ENCODE assay signal across 22 cellular contexts in the genomic region with DNA sequence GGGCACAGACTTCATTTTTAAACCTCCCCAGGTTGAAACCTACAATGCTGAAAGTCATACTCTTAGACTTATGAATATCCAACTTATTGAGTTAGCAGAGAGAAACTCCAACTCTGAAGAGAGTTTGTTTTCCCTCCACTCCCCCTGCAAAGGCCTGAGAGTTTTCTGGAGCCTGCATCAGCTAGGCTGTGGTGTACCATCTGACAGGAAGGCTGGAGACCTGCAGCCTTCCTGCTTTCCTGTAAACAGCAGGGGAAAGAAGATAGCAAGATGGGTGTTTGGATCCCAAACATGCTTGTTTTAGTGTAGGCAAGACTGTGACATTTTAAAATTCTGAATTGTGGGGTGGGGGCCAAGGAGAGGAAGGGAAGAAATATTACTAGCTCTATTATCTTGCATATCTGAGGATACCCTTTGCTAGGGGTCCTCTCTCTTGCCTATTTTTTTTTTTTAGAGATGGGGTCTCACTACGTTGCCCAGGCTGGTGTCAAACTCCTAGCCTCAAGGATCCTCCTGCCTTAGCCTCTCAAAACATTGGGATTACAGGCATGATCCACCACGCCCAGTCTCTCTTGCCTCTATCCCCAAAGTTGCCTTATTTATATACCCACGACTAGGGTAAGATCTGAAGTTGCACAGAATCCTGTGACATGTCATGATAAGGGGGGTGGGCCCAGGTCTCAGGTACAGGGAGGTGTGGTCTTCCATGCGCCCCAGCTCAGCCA.
"Had no signal": no experiment of that assay in that cellular context is flagged by ENCODE, and none has a peak within 500 bp of the region (broad histone marks: within the 10 kb centered on the region; RNA-seq: fewer than 3 reads in every experiment).

No MANE protein-coding gene starts in this region.

- ATAC-seq: activated CD8-positive, alpha-beta T cell treated with anti-CD3 and anti-CD28 coated beads for 36 hours; activated naive CD4-positive, alpha-beta T cell treated with anti-CD3 and anti-CD28 coated beads, Interleukin-2, amount 50 U/mL, for 72 hours; activated T-cell treated with anti-CD3 and anti-CD28 coated beads, Interleukin-2, amount 50 U/mL, for 72 hours; gastrocnemius medialis; mucosa of descending colon; natural killer cell treated with Interleukin-12 subunit alpha and Interleukin-12 subunit beta and Interleukin-15 and Interleukin-18, amount 100 ng/mL, for 72 hours; psoas muscle; T-helper 17 cell had no signal

- DNase-seq: activated B cell treated with CpG ODN at 0.5 μM for 24 hours; activated CD4-positive, alpha-beta T cell treated with anti-CD3 and anti-CD28 coated beads, Interleukin-2, amount 50 U/mL, for 1 hour; activated CD8-positive, alpha-beta T cell treated with anti-CD3 and anti-CD28 coated beads for 36 hours; activated naive CD4-positive, alpha-beta T cell; activated T-cell treated with anti-CD3 and anti-CD28 coated beads, Interleukin-2, amount 50 U/mL, for 72 hours; effector CD8-positive, alpha-beta T cell; erythroblast; gastrocnemius medialis; hypothalamus; mesenchymal stem cell; mucosa of descending colon; nucleus accumbens; psoas muscle; spleen; stimulated activated naive CD4-positive, alpha-beta T cell treated with Interleukin-2 at 50 U/mL for 16 hours; T-helper 17 cell; T1000; trophoblast cell had no signal

- H3K9me3 Mint-ChIP-seq: activated B cell treated with CpG ODN at 0.5 μM for 24 hours; activated CD8-positive, alpha-beta T cell treated with anti-CD3 and anti-CD28 coated beads for 36 hours; activated naive CD4-positive, alpha-beta T cell treated with anti-CD3 and anti-CD28 coated beads, Interleukin-2, amount 50 U/mL, for 72 hours; activated T-cell treated with anti-CD3 and anti-CD28 coated beads, Interleukin-2, amount 50 U/mL, for 72 hours; central memory CD8-positive, alpha-beta T cell; dendritic cell treated with granulocyte-macrophage colony-stimulating factor and Interleukin-4, amounts not matched to agents 40 ng/mL and 50 ng/mL, for 4 days; natural killer cell treated with Interleukin-12 subunit alpha and Interleukin-12 subunit beta and Interleukin-15 and Interleukin-18, amount 100 ng/mL, for 72 hours had no signal

- H3K27ac Mint-ChIP-seq: activated B cell treated with CpG ODN at 0.5 μM for 24 hours; activated CD8-positive, alpha-beta T cell treated with anti-CD3 and anti-CD28 coated beads for 36 hours; activated naive CD4-positive, alpha-beta T cell treated with anti-CD3 and anti-CD28 coated beads, Interleukin-2, amount 50 U/mL, for 72 hours; activated T-cell treated with anti-CD3 and anti-CD28 coated beads, Interleukin-2, amount 50 U/mL, for 72 hours; natural killer cell treated with Interleukin-12 subunit alpha and Interleukin-12 subunit beta and Interleukin-15 and Interleukin-18, amount 100 ng/mL, for 72 hours; T-helper 17 cell had no signal

- H3K27me3 Mint-ChIP-seq: activated B cell treated with CpG ODN at 0.5 μM for 24 hours; activated CD8-positive, alpha-beta T cell treated with anti-CD3 and anti-CD28 coated beads for 36 hours; dendritic cell treated with granulocyte-macrophage colony-stimulating factor and Interleukin-4, amounts not matched to agents 40 ng/mL and 50 ng/mL, for 4 days had no signal

- H3K4me1 Mint-ChIP-seq: central memory CD8-positive, alpha-beta T cell had no signal

- H3K4me3 Mint-ChIP-seq: activated B cell treated with CpG ODN at 0.5 μM for 24 hours; activated CD8-positive, alpha-beta T cell treated with anti-CD3 and anti-CD28 coated beads for 36 hours; activated T-cell treated with anti-CD3 and anti-CD28 coated beads, Interleukin-2, amount 50 U/mL, for 72 hours; central memory CD8-positive, alpha-beta T cell; dendritic cell treated with granulocyte-macrophage colony-stimulating factor and Interleukin-4, amounts not matched to agents 40 ng/mL and 50 ng/mL, for 4 days; natural killer cell treated with Interleukin-12 subunit alpha and Interleukin-12 subunit beta and Interleukin-15 and Interleukin-18, amount 100 ng/mL, for 72 hours; T-helper 17 cell had no signal

- H3K36me3 Mint-ChIP-seq: activated naive CD4-positive, alpha-beta T cell treated with anti-CD3 and anti-CD28 coated beads, Interleukin-2, amount 50 U/mL, for 72 hours; natural killer cell treated with Interleukin-12 subunit alpha and Interleukin-12 subunit beta and Interleukin-15 and Interleukin-18, amount 100 ng/mL, for 72 hours had no signal
